In the genomic region with DNA sequence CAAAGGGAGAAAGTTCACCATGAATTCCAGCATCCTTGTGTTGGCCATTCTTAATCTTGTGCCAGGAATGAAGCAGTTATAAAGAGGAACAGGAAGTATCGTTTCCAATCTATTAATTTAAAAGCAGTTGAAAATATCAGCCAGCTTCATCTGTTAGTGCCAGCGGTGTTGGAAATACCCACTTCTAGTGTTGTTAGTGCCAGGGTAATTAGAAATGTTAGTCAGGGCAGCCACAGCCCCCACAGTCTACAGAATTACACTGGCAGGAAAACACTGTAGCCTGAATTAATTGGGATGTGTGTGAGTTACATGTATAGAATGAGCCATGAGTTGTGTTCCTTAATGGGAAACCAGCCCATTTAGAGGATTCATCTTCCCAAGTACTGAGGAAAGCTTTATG, we compare ENCODE assay signal across 18 cellular contexts.
DNase-seq lines count a peak whose midpoint lies in the region; ATAC-seq and TF ChIP-seq lines count a peak whose summit lies in the region.
"Had no signal": no experiment of that assay in that cellular context is flagged by ENCODE, and none has a peak within 500 bp of the region (broad histone marks: within the 10 kb centered on the region; RNA-seq: fewer than 3 reads in every experiment).

No MANE protein-coding gene starts in this region.

- ATAC-seq in stimulated activated naive CD8-positive, alpha-beta T cell treated with anti-CD3 and anti-CD28 coated beads, Interleukin-15, Interleukin-2, amounts not matched to agents 100 U/mL and 50 U/mL, for 24 hours, result no peak
- no peak for ATAC-seq in psoas muscle
- no peak for ATAC-seq in HG03108 (IDR thresholded peaks at IDR 0.05; ENCODE audit: unreplicated experiment)
- ATAC-seq: lower lobe of right lung, T-helper 17 cell had no signal

- no peak for TF ChIP-seq CTCF in coronary artery (IDR thresholded peaks at IDR 0.05)
- no peak for TF ChIP-seq CTCF in psoas muscle (IDR thresholded peaks at IDR 0.05)

- no peak overlapping the region for H3K4me3 Mint-ChIP-seq in stimulated activated naive CD8-positive, alpha-beta T cell treated with anti-CD3 and anti-CD28 coated beads, Interleukin-15, Interleukin-2, amounts not matched to agents 100 ng/mL and 50 ng/mL, for 24 hours
- no peak overlapping the region for H3K4me3 Mint-ChIP-seq in activated CD4-positive, alpha-beta T cell treated with anti-CD3 and anti-CD28 coated beads, Interleukin-2, amount 10 ng/mL, durations not matched to agents 7 days and 5 days
- H3K4me3 Mint-ChIP-seq: activated naive CD4-positive, alpha-beta T cell treated with anti-CD3 and anti-CD28 coated beads, Interleukin-2, amount 50 U/mL, for 24 hours; T-helper 17 cell had no signal

- peak overlapping the region; percentile 85 to 87 for H3K27ac ChIP-seq in coronary artery
- H3K27ac ChIP-seq in psoas muscle, result peak overlapping the region; percentile 76

- H3K4me1 ChIP-seq in psoas muscle, result peaks cover 85% of the 10 kb centered on the region

- peaks cover 0 to 15% of the 10 kb centered on the region in 2 donors for H3K36me3 ChIP-seq in psoas muscle (ENCODE audit: insufficient read depth in 1 of 2, low read depth in 1 of 2)

- no peaks in the 10 kb centered on the region for H3K27me3 ChIP-seq in psoas muscle (ENCODE audit: insufficient read depth in 3 of 3, low read length in 2 of 3)

- CTCF ChIA-PET in activated CD4-positive, alpha-beta T cell treated with anti-CD3 and anti-CD28 coated beads, Interleukin-2, amount 10 ng/mL, durations not matched to agents 7 days and 5 days (lab: Charles Lee), result interaction anchor here (1.3 kb wide), 1 partner anchor 343 kb away, joined by 3 read pairs; no protein-coding TSS in a partner anchor

- intact Hi-C loops in psoas muscle (cut with DNase I), result no loop called here

- peaks cover 26% of the 10 kb centered on the region for H3K4me1 Mint-ChIP-seq in stimulated activated naive CD8-positive, alpha-beta T cell treated with anti-CD3 and anti-CD28 coated beads, Interleukin-15, Interleukin-2, amounts not matched to agents 100 ng/mL and 50 ng/mL, for 24 hours (ENCODE audit: low read depth)
- H3K4me1 Mint-ChIP-seq in activated CD4-positive, alpha-beta T cell treated with anti-CD3 and anti-CD28 coated beads, Interleukin-2, amount 10 ng/mL, durations not matched to agents 7 days and 5 days, result peaks cover 3% of the 10 kb centered on the region
- H3K4me1 Mint-ChIP-seq: activated naive CD4-positive, alpha-beta T cell treated with anti-CD3 and anti-CD28 coated beads, Interleukin-2, amount 50 U/mL, for 24 hours had no signal

- peaks cover 29% of the 10 kb centered on the region for H3K36me3 Mint-ChIP-seq in stimulated activated naive CD8-positive, alpha-beta T cell treated with anti-CD3 and anti-CD28 coated beads, Interleukin-15, Interleukin-2, amounts not matched to agents 100 ng/mL and 50 ng/mL, for 24 hours (ENCODE audit: low read depth)
- H3K36me3 Mint-ChIP-seq in activated CD4-positive, alpha-beta T cell treated with anti-CD3 and anti-CD28 coated beads, Interleukin-2, amount 10 ng/mL, durations not matched to agents 7 days and 5 days (ENCODE audit: low read depth), result peaks cover 6% of the 10 kb centered on the region

- no peaks in the 10 kb centered on the region for H3K9me3 ChIP-seq in psoas muscle
- H3K9me3 ChIP-seq: lower lobe of right lung had no signal

- WGBS in psoas muscle, 3 donors, result 26 to 35% (median 34%) methylated on average over 2 of the region's 2 CpGs

- H3K27ac Mint-ChIP-seq in stimulated activated naive CD8-positive, alpha-beta T cell treated with anti-CD3 and anti-CD28 coated beads, Interleukin-15, Interleukin-2, amounts not matched to agents 100 ng/mL and 50 ng/mL, for 24 hours, result peak overlapping the region; percentile 33
- H3K27ac Mint-ChIP-seq in activated CD4-positive, alpha-beta T cell treated with anti-CD3 and anti-CD28 coated beads, Interleukin-2, amount 10 ng/mL, durations not matched to agents 7 days and 5 days, result no peak overlapping the region
- H3K27ac Mint-ChIP-seq: activated naive CD4-positive, alpha-beta T cell treated with anti-CD3 and anti-CD28 coated beads, Interleukin-2, amount 50 U/mL, for 24 hours; T-helper 17 cell had no signal

- no peaks in the 10 kb centered on the region for H3K27me3 Mint-ChIP-seq in stimulated activated naive CD8-positive, alpha-beta T cell treated with anti-CD3 and anti-CD28 coated beads, Interleukin-15, Interleukin-2, amounts not matched to agents 100 ng/mL and 50 ng/mL, for 24 hours
- H3K27me3 Mint-ChIP-seq in activated CD4-positive, alpha-beta T cell treated with anti-CD3 and anti-CD28 coated beads, Interleukin-2, amount 10 ng/mL, durations not matched to agents 7 days and 5 days, result no peaks in the 10 kb centered on the region
- H3K27me3 Mint-ChIP-seq: activated naive CD4-positive, alpha-beta T cell treated with anti-CD3 and anti-CD28 coated beads, Interleukin-2, amount 50 U/mL, for 24 hours; T-helper 17 cell had no signal

- H3K9me3 Mint-ChIP-seq in stimulated activated naive CD8-positive, alpha-beta T cell treated with anti-CD3 and anti-CD28 coated beads, Interleukin-15, Interleukin-2, amounts not matched to agents 100 ng/mL and 50 ng/mL, for 24 hours, result no peaks in the 10 kb centered on the region
- no peaks in the 10 kb centered on the region for H3K9me3 Mint-ChIP-seq in activated CD4-positive, alpha-beta T cell treated with anti-CD3 and anti-CD28 coated beads, Interleukin-2, amount 10 ng/mL, durations not matched to agents 7 days and 5 days
- H3K9me3 Mint-ChIP-seq: activated naive CD4-positive, alpha-beta T cell treated with anti-CD3 and anti-CD28 coated beads, Interleukin-2, amount 50 U/mL, for 24 hours had no signal

- POLR2A ChIA-PET in activated CD4-positive, alpha-beta T cell treated with anti-CD3 and anti-CD28 coated beads, Interleukin-2, amount 10 ng/mL, durations not matched to agents 7 days and 5 days (lab: Charles Lee), result no interaction called here

- DNase-seq in stimulated activated naive CD8-positive, alpha-beta T cell treated with anti-CD3 and anti-CD28 coated beads, Interleukin-15, Interleukin-2, amounts not matched to agents 100 U/mL and 50 U/mL, for 24 hours, result no peak
- no peak for DNase-seq in coronary artery (ENCODE audit: low spot score)
- no peak for DNase-seq in psoas muscle
- DNase-seq in activated CD4-positive, alpha-beta T cell treated with anti-CD3 and anti-CD28 coated beads, Interleukin-2, amount 10 ng/mL, durations not matched to agents 7 days and 5 days, result no peak
- no peak for DNase-seq in NCI-H187 treated with DMSO at 0.1 percent for 48 hours (lab: John Stamatoyannopoulos, UW)
- no peak for DNase-seq in SW 1271 (lab: John Stamatoyannopoulos, UW)
- DNase-seq: activated CD4-positive, CD25-positive, alpha-beta regulatory T cell treated with anti-CD3 and anti-CD28 coated beads, Interleukin-2, amount 50 U/mL, for 72 hours; activated CD8-positive, alpha-beta memory T cell treated with anti-CD3 and anti-CD28 coated beads, Interleukin-2, amount 50 U/mL, for 4 hours; caudate nucleus; foreskin fibroblast; lower lobe of right lung; NCI-H1092; NCI-H2171 treated with DMSO at 0.1 percent for 48 hours; stimulated activated CD4-positive, alpha-beta T cell treated with anti-CD3 and anti-CD28 coated beads, Interleukin-4, amount 100 ng/mL, for 24 hours; T-helper 17 cell had no signal

- H3K4me3 ChIP-seq in coronary artery (no peak overlapping the region), psoas muscle (no peak overlapping the region)
- H3K4me3 ChIP-seq: lower lobe of right lung had no signal
